9 cellular contexts compared by ENCODE assay signal in the genomic region with DNA sequence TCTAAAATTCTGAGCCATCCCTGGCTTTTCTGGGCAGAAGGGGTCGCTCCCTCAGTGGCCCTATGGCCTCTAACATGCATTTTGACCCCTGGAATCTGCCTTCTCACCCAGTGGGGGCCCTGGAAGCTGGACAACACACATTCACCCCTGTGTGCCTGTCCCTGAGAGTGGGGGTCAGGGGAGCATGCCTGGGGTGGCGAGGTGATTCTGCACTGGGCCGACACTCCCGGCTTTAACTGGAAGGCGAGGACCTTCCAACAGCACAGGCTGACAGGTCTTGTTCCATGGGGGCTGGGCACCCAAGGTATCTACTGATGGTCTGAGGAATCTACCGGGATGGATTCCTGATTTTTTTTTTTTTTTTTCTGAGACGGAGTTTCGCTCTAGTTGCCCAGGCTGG. TPM values are rescaled to one million over a fixed set of nuclear protein-coding genes. Genes with fewer than 3 reads are reported as not detected.
A peak's percentile ranks its signal among the peaks of the same experiment; 100 is the strongest.
DNase-seq lines count a peak whose midpoint lies in the region; ATAC-seq, FAIRE-seq and TF ChIP-seq lines count a peak whose summit lies in the region.
"Had no signal": no experiment of that assay in that cellular context is flagged by ENCODE, and none has a peak within 500 bp of the region (broad histone marks: within the 10 kb centered on the region; RNA-seq: fewer than 3 reads in every experiment).

No MANE protein-coding gene starts in this region.

- peak overlapping the region; percentile 34 for H2AFZ ChIP-seq in IMR-90 (replicated peaks; ENCODE audit: low read length, poor library complexity)

- DNase-seq in IMR-90: no peak
- no peak for DNase-seq in activated naive CD8-positive, alpha-beta T cell treated with anti-CD3 and anti-CD28 coated beads, Interleukin-2, amount 50 U/mL, for 24 hours
- DNase-seq in kidney: no peak
- no peak for DNase-seq in HK-2 (ENCODE audit: unreplicated experiment)
- DNase-seq in posterior vena cava (ENCODE audit: low spot score): no peak
- DNase-seq: H7, NCI-H1105 had no signal

- H4K5ac ChIP-seq in IMR-90 (ENCODE audit: low read depth, low read length): peak overlapping the region; percentile 58

- no peak for FAIRE-seq in kidney (lab: Jason Lieb, UNC)

- H3K4me3 ChIP-seq in IMR-90 (ENCODE audit: insufficient read depth, low read depth, low read length) (no peak overlapping the region), kidney (ENCODE audit: low read length in 2 of 2) (no peak overlapping the region), stomach smooth muscle (ENCODE audit: low read length in 2 of 2) (no peak overlapping the region)

- WGBS in IMR-90 (ENCODE audit: extremely low coverage in 2 of 2, insufficient read length in 1 of 2), 2 experiments: 92% methylated on average over 4 of the region's 8 CpGs; no CpG with 5 or more reads in 1 of the 2 experiments

- peak overlapping the region; percentile 96 for H2AK9ac ChIP-seq in IMR-90 (replicated peaks; ENCODE audit: low read depth, low read length, poor library complexity)

- H3K27me3 ChIP-seq in IMR-90 (ENCODE audit: control insufficient read depth, insufficient read depth, low read length) (no peaks in the 10 kb centered on the region), stomach smooth muscle (ENCODE audit: control insufficient read depth in 1 of 2, insufficient read depth in 2 of 2, low read length in 2 of 2) (no peaks in the 10 kb centered on the region)

- H4K8ac ChIP-seq in IMR-90 (ENCODE audit: low read depth in 2 of 2, low read length in 2 of 2): peak overlapping the region; percentile 84 to 99

- peak overlapping the region; percentile 91; the same call in 2 of the 3 replicates for H2BK15ac ChIP-seq in IMR-90 (ENCODE audit: low read depth, low read length)

- peak overlapping the region; percentile 97 for H2AK5ac ChIP-seq in IMR-90 (ENCODE audit: low read depth, low read length)

- H3K4me2 ChIP-seq in IMR-90 (ENCODE audit: low read depth, low read length): no peak overlapping the region

- peak overlapping the region; percentile 67 for H3K14ac ChIP-seq in IMR-90 (replicated peaks; ENCODE audit: low read depth, low read length)

- peak overlapping the region; percentile 85 for H2BK20ac ChIP-seq in IMR-90 (ENCODE audit: low read depth, low read length)

- H3K23ac ChIP-seq in IMR-90 (ENCODE audit: low read depth, low read length): peak overlapping the region; percentile 18; the same call in 1 of the 2 replicates

- H3K9me3 ChIP-seq in IMR-90 (ENCODE audit: control insufficient read depth, insufficient read depth, low read length): no peaks in the 10 kb centered on the region
- no peaks in the 10 kb centered on the region for H3K9me3 ChIP-seq in kidney (ENCODE audit: control insufficient read depth in 1 of 2, low read length in 2 of 2)
- no peaks in the 10 kb centered on the region for H3K9me3 ChIP-seq in stomach smooth muscle (ENCODE audit: control insufficient read depth in 2 of 2, low read length in 2 of 2)

- H3K4me3 Mint-ChIP-seq in activated naive CD8-positive, alpha-beta T cell treated with anti-CD3 and anti-CD28 coated beads, Interleukin-2, amount 50 U/mL, for 24 hours: no peak overlapping the region

- no TSS peak for BruUV-seq in IMR-90 (replicated peaks; lab: Mats Ljungman, UMichigan)

- peak overlapping the region; percentile 10; the same call in 1 of the 2 replicates for H3K56ac ChIP-seq in IMR-90 (ENCODE audit: extremely low read depth, insufficient read depth, low read length)

- H4K91ac ChIP-seq in IMR-90 (ENCODE audit: insufficient read depth, low read depth, low read length): peak overlapping the region; percentile 99

- in situ Hi-C loops in IMR-90 (cut with MboI; ENCODE audit: low sequenced_read_pairs): no loop called here

- H3K79me1 ChIP-seq in IMR-90 (ENCODE audit: low read depth in 1 of 2, low read length in 2 of 2): peaks cover 32 to 78% of the 10 kb centered on the region in 2 experiments

- peak overlapping the region; percentile 16; the same call in 1 of the 2 replicates for H3K18ac ChIP-seq in IMR-90 (ENCODE audit: low read depth, low read length)

- H3K27me3 Mint-ChIP-seq in activated naive CD8-positive, alpha-beta T cell treated with anti-CD3 and anti-CD28 coated beads, Interleukin-2, amount 50 U/mL, for 24 hours: no peaks in the 10 kb centered on the region

- H4K20me1 ChIP-seq in IMR-90 (ENCODE audit: insufficient read depth, low read length): peaks cover 10% of the 10 kb centered on the region; the same call in 1 of the 2 replicates

- peak overlapping the region; percentile 100 for H3K4ac ChIP-seq in IMR-90 (ENCODE audit: low read depth, low read length)

- TF ChIP-seq CTCF in IMR-90 (conservative IDR thresholded peaks at IDR 0.05; ENCODE audit: low read depth, low read length) (no peak), kidney (IDR thresholded peaks at IDR 0.05; ENCODE audit: borderline replicate concordance, extremely low read depth, insufficient read depth) (no peak)

- H3K9ac ChIP-seq in IMR-90 (ENCODE audit: low read depth, low read length) (no peak overlapping the region), kidney (ENCODE audit: low read length in 2 of 2) (no peak overlapping the region), stomach smooth muscle (ENCODE audit: low read length in 2 of 2) (no peak overlapping the region)

- POLR2A ChIA-PET in IMR-90 (lab: Charles Lee; ENCODE audit: unreplicated experiment): no interaction called here

- peak overlapping the region; percentile 99 for H3K27ac ChIP-seq in IMR-90 (ENCODE audit: insufficient read depth, low read length)
- peak overlapping the region; percentile 69 to 80 for H3K27ac ChIP-seq in kidney (ENCODE audit: low read depth in 2 of 2, low read length in 2 of 2)
- H3K27ac ChIP-seq in stomach smooth muscle (ENCODE audit: low read length): peak overlapping the region; percentile 85

- peaks cover 27% of the 10 kb centered on the region for H3K36me3 ChIP-seq in IMR-90 (ENCODE audit: control insufficient read depth, insufficient read depth, low read length)
- H3K36me3 ChIP-seq in kidney (ENCODE audit: control insufficient read depth in 1 of 2, insufficient read depth in 2 of 2, low read length in 2 of 2): peaks cover 8 to 9% of the 10 kb centered on the region in 2 donors
- peaks cover 14 to 17% of the 10 kb centered on the region in 2 donors for H3K36me3 ChIP-seq in stomach smooth muscle (ENCODE audit: control insufficient read depth in 2 of 2, insufficient read depth in 2 of 2, low read length in 2 of 2)

- peaks cover 32% of the 10 kb centered on the region for H3K9me1 ChIP-seq in IMR-90 (ENCODE audit: insufficient read depth, low read length)

- intact Hi-C loops in IMR-90 (cut with micrococcal nuclease) (no loop called here), kidney (cut with DNase I) (no loop called here), posterior vena cava (cut with DNase I) (loop anchor here in 1 of 2 donors (5.0 kb wide), 1 partner anchor 230 kb away; no protein-coding TSS in a partner anchor)

- peak overlapping the region; percentile 91 for H3K27ac Mint-ChIP-seq in activated naive CD8-positive, alpha-beta T cell treated with anti-CD3 and anti-CD28 coated beads, Interleukin-2, amount 50 U/mL, for 24 hours

- dilution Hi-C loops in IMR-90 (cut with HindIII; ENCODE audit: low sequenced_read_pairs, unreplicated experiment): no loop called here

- H2BK120ac ChIP-seq in IMR-90 (ENCODE audit: low read depth, low read length): peak overlapping the region; percentile 89

- no peak for TF ChIP-seq RAD21 in IMR-90 (IDR thresholded peaks at IDR 0.05; ENCODE audit: low read length)

- ATAC-seq in IMR-90 (ENCODE audit: low read depth) (no peak), HG03565 (IDR thresholded peaks at IDR 0.05; ENCODE audit: unreplicated experiment) (no peak)
- no peak for ATAC-seq in activated naive CD8-positive, alpha-beta T cell treated with anti-CD3 and anti-CD28 coated beads, Interleukin-2, amount 50 U/mL, for 24 hours

- TF ChIP-seq POLR2A in IMR-90 (IDR thresholded peaks at IDR 0.05; ENCODE audit: low read depth, low read length): no peak

- H2BK5ac ChIP-seq in IMR-90 (ENCODE audit: low read depth, low read length, poor library complexity, severe bottlenecking): peak overlapping the region; percentile 94

- H3K9me3 Mint-ChIP-seq in activated naive CD8-positive, alpha-beta T cell treated with anti-CD3 and anti-CD28 coated beads, Interleukin-2, amount 50 U/mL, for 24 hours: no peaks in the 10 kb centered on the region

- CTCF ChIA-PET in IMR-90 (lab: Yijun Ruan, JAX): interaction anchor here (0.5 to 0.7 kb wide), 2 partner anchors 228 to 795 kb away, joined by 3 read pairs; no protein-coding TSS in a partner anchor

- H3K36me3 Mint-ChIP-seq in activated naive CD8-positive, alpha-beta T cell treated with anti-CD3 and anti-CD28 coated beads, Interleukin-2, amount 50 U/mL, for 24 hours (ENCODE audit: low read depth): peaks cover 5% of the 10 kb centered on the region

- H3K4me1 ChIP-seq in IMR-90 (ENCODE audit: control insufficient read depth, insufficient read depth, low read length) (peaks cover 25% of the 10 kb centered on the region), kidney (ENCODE audit: control insufficient read depth in 1 of 2, insufficient read depth in 1 of 2, low read depth in 1 of 2, low read length in 2 of 2) (peaks cover 23 to 52% of the 10 kb centered on the region in 2 donors), stomach smooth muscle (ENCODE audit: control insufficient read depth, insufficient read depth, low read length) (peaks cover 62% of the 10 kb centered on the region)

- H3K4me1 Mint-ChIP-seq in activated naive CD8-positive, alpha-beta T cell treated with anti-CD3 and anti-CD28 coated beads, Interleukin-2, amount 50 U/mL, for 24 hours: peaks cover 46% of the 10 kb centered on the region

TF ChIP-seq in IMR-90, 13 proteins besides CTCF, POLR2A, EP300 and RAD21 (continues in another document):
- TF ChIP-seq CEBPB (IDR thresholded peaks at IDR 0.05; ENCODE audit: low read depth, low read length) (no peak), MXI1 (IDR thresholded peaks at IDR 0.05; ENCODE audit: borderline replicate concordance, low read depth, low read length) (no peak), CHD1 (IDR thresholded peaks at IDR 0.05; ENCODE audit: low read depth, low read length) (no peak), MAFK (IDR thresholded peaks at IDR 0.05; ENCODE audit: low read depth, low read length) (no peak), RFX5 (IDR thresholded peaks at IDR 0.05; ENCODE audit: low read depth, low read length) (no peak)

RNA-seq across cellular contexts. Expression of a gene that starts 10.7 kb away (rescaled TPM):
- total RNA-seq in IMR-90 (2012; rRNA removed) (20.8 and 25.0 TPM in 2 replicates), kidney (42.5 TPM), posterior vena cava (10 to 100 TPM; 39.4 to 55.8 TPM)
- polyA plus RNA-seq in IMR-90 (2012; rRNA removed) (30.3 and 34.0 TPM in 2 replicates), kidney (ENCODE audit: insufficient read depth, low read depth, low replicate concordance) (13.8 TPM)
- 23.8 and 28.1 TPM in 2 replicates for polyA plus RNA-seq in IMR-90 (2012; cell fraction: cytosol; rRNA removed)
- polyA plus RNA-seq in IMR-90 (2012; cell fraction: nucleus; rRNA removed; ENCODE audit: low replicate concordance): 59.4 and 83.4 TPM in 2 replicates

RNA-seq across cellular contexts. Expression of a gene that starts 40.7 kb away (rescaled TPM):
- total RNA-seq in IMR-90 (2012; rRNA removed) (19.7 and 23.5 TPM in 2 replicates), kidney (26.7 TPM), posterior vena cava (10 to 100 TPM; 15.2 to 19.3 TPM)
- polyA plus RNA-seq in IMR-90 (2012; rRNA removed) (21.8 and 23.0 TPM in 2 replicates), kidney (ENCODE audit: insufficient read depth, low read depth, low replicate concordance) (8.1 TPM)
- 7.9 and 10.6 TPM in 2 replicates for polyA plus RNA-seq in IMR-90 (2012; cell fraction: cytosol; rRNA removed)
- 57.4 and 109 TPM in 2 replicates for polyA plus RNA-seq in IMR-90 (2012; cell fraction: nucleus; rRNA removed; ENCODE audit: low replicate concordance)
